Comparison of ENCODE assay signal across 8 cellular contexts in genomic region chr6:28789553-28790083, GRCh38.
DNase-seq lines count a peak whose midpoint lies in the region; ATAC-seq and TF ChIP-seq lines count a peak whose summit lies in the region.

No MANE protein-coding gene starts in this region.

- H3K27ac ChIP-seq in mesodermal cell (ENCODE audit: low read depth, low read length, severe bottlenecking) (no peak overlapping the region), gastroesophageal sphincter (no peak overlapping the region)

- peak overlapping the region; percentile 89 for H3K4me3 ChIP-seq in adipocyte (ENCODE audit: low read length)
- H3K4me3 ChIP-seq in mesodermal cell (ENCODE audit: extremely low read depth, insufficient read depth, low read length, poor library complexity, severe bottlenecking): peak overlapping the region; percentile 61
- no peak overlapping the region for H3K4me3 ChIP-seq in gastroesophageal sphincter

- no peak for ATAC-seq in HG03175 (IDR thresholded peaks at IDR 0.05; ENCODE audit: unreplicated experiment)
- ATAC-seq in gastroesophageal sphincter: no peak

- DNase-seq in activated naive CD4-positive, alpha-beta T cell treated with anti-CD3 and anti-CD28 coated beads, Interleukin-2, amount 50 U/mL, for 16 hours: no peak
- DNase-seq in NCI-H748 treated with DMSO at 0.1 percent for 48 hours (lab: John Stamatoyannopoulos, UW) (peak; percentile 81), adipocyte (ENCODE audit: low read depth) (peak; percentile 79), mesenteric fat pad (ENCODE audit: low spot score) (no peak)

- peaks cover 15% of the 10 kb centered on the region for H3K36me3 Mint-ChIP-seq in activated naive CD4-positive, alpha-beta T cell treated with anti-CD3 and anti-CD28 coated beads, Interleukin-2, amount 50 U/mL, for 24 hours

- peaks cover 71% of the 10 kb centered on the region for H3K27me3 Mint-ChIP-seq in activated naive CD4-positive, alpha-beta T cell treated with anti-CD3 and anti-CD28 coated beads, Interleukin-2, amount 50 U/mL, for 24 hours

- H3K4me1 Mint-ChIP-seq in activated naive CD4-positive, alpha-beta T cell treated with anti-CD3 and anti-CD28 coated beads, Interleukin-2, amount 50 U/mL, for 24 hours: peaks cover 8% of the 10 kb centered on the region

- H3K4me1 ChIP-seq in adipocyte (ENCODE audit: control insufficient read depth, insufficient read depth, low read length): no peaks in the 10 kb centered on the region
- no peaks in the 10 kb centered on the region for H3K4me1 ChIP-seq in mesodermal cell (ENCODE audit: control insufficient read depth, insufficient read depth, low read length, poor library complexity, severe bottlenecking)
- peaks cover 0 to 13% (median 0%) of the 10 kb centered on the region in 3 donors for H3K4me1 ChIP-seq in gastroesophageal sphincter

- H3K9me3 ChIP-seq in adipocyte (ENCODE audit: control insufficient read depth, low read length) (no peaks in the 10 kb centered on the region), mesodermal cell (ENCODE audit: control insufficient read depth, low read length) (no peaks in the 10 kb centered on the region), gastroesophageal sphincter (peaks cover 0 to 13% (median 0%) of the 10 kb centered on the region in 3 donors)

- peak overlapping the region; percentile 43 for H3K4me3 Mint-ChIP-seq in activated naive CD4-positive, alpha-beta T cell treated with anti-CD3 and anti-CD28 coated beads, Interleukin-2, amount 50 U/mL, for 24 hours

- H3K36me3 ChIP-seq in adipocyte (ENCODE audit: control insufficient read depth, insufficient read depth, low read length, severe bottlenecking) (no peaks in the 10 kb centered on the region), mesodermal cell (ENCODE audit: control insufficient read depth, insufficient read depth, low read length) (no peaks in the 10 kb centered on the region), gastroesophageal sphincter (no peaks in the 10 kb centered on the region)

- H3K9ac ChIP-seq in adipocyte (ENCODE audit: low read length): peak overlapping the region; percentile 66

- WGBS in mesodermal cell (ENCODE audit: insufficient coverage in 2 of 2), 2 experiments: 0 to 3% methylated on average over 10 of the region's 20 CpGs
- 4 to 9% methylated on average over 18 of the region's 20 CpGs for WGBS in gastroesophageal sphincter (ENCODE audit: low coverage in 1 of 2), 2 donors

- peaks cover 26% of the 10 kb centered on the region for H3K9me3 Mint-ChIP-seq in activated naive CD4-positive, alpha-beta T cell treated with anti-CD3 and anti-CD28 coated beads, Interleukin-2, amount 50 U/mL, for 24 hours

- TF ChIP-seq CTCF in gastroesophageal sphincter (IDR thresholded peaks at IDR 0.05): no peak

- no peak for TF ChIP-seq POLR2A in gastroesophageal sphincter (IDR thresholded peaks at IDR 0.05)

- H3K27ac Mint-ChIP-seq in activated naive CD4-positive, alpha-beta T cell treated with anti-CD3 and anti-CD28 coated beads, Interleukin-2, amount 50 U/mL, for 24 hours: peak overlapping the region; percentile 91

- H3K27me3 ChIP-seq in adipocyte (replicated peaks; ENCODE audit: control insufficient read depth, insufficient read depth, low read length): peaks cover 20% of the 10 kb centered on the region
- peaks cover 100% of the 10 kb centered on the region for H3K27me3 ChIP-seq in gastroesophageal sphincter

- no peak for TF ChIP-seq EP300 in gastroesophageal sphincter (IDR thresholded peaks at IDR 0.05)

Comparison
In these comparisons a context has a peak if more than half of its experiments do, and no peak if none do; other contexts are left out.
1. DNase-seq: peak in NCI-H748 treated with DMSO at 0.1 percent for 48 hours (single experiment) and adipocyte (single experiment); none in activated naive CD4-positive, alpha-beta T cell treated with anti-CD3 and anti-CD28 coated beads, Interleukin-2, amount 50 U/mL, for 16 hours (single experiment) and mesenteric fat pad (single experiment).
2. H3K4me3 ChIP-seq: peak in adipocyte (single experiment) and mesodermal cell (single experiment); none in gastroesophageal sphincter (0 of 2).